ENCODE assay signal across 10 cellular contexts in the genomic region with DNA sequence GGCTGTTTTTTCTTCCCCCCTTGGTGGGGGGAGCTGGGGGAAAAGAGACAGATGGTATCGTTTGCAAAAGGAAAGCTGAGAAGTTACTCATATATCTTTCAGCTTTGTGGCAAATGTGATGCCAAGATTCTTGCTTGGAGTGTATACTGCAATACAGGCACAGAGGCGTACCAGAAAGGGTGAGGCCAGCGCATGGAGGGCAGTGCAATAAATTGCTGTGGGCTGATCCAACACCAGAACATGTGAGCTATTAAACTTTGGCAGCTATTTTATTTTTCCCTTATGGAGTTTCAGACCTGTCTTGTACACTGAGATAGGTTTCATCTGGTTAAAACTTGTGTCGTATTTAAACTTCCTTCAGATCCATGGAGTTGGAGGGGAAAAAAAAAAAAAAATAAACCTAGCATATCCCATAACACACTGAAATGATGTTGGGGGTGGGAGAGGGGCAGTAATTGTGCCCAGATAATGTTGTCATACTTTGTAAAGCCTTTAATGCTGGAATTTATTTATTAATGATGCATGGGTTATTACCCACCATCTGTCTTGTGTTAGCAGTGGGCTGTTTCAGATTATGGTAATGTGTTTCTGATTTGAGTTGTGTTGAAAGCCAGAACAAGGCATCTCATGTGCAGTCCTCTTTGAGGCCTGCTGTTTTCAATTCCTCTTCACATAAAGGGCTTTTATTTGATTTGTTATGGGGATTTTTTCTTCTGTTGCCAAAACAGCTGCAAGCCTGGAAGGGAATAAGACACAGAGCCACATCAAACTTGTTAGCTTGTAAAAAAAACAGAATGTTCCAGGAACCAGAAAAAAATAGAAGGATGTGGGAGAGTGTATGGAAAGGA.
DNase-seq lines count a peak whose midpoint lies in the region; ATAC-seq and TF ChIP-seq lines count a peak whose summit lies in the region.
"Had no signal": no experiment of that assay in that cellular context is flagged by ENCODE, and none has a peak within 500 bp of the region (broad histone marks: within the 10 kb centered on the region; RNA-seq: fewer than 3 reads in every experiment).

No MANE protein-coding gene starts in this region.

- no peaks in the 10 kb centered on the region for H3K36me3 ChIP-seq in sigmoid colon

- peak; percentile 72 for ATAC-seq in GM18868 (IDR thresholded peaks at IDR 0.05; ENCODE audit: unreplicated experiment)
- ATAC-seq in left ventricle myocardium superior, result peak; percentile 94
- ATAC-seq in stimulated activated naive CD8-positive, alpha-beta T cell treated with anti-CD3 and anti-CD28 coated beads, Interleukin-15, Interleukin-2, amounts not matched to agents 100 U/mL and 50 U/mL, for 24 hours, result no peak

- TF ChIP-seq CTCF in VCaP (conservative IDR thresholded peaks at IDR 0.05) (no peak), sigmoid colon (IDR thresholded peaks at IDR 0.05) (no peak)

- H3K4me3 ChIP-seq in sigmoid colon, result peak overlapping the region in 1 of 4 donors; percentile 6

- DNase-seq in left ventricle myocardium superior (peak; percentile 42), sigmoid colon (peak; percentile 91), erythroblast (lab: John Stamatoyannopoulos, UW) (no peak), dermis blood vessel endothelial cell (no peak), OCI-M2 (lab: John Stamatoyannopoulos, UW; ENCODE audit: unreplicated experiment) (no peak)
- DNase-seq in stimulated activated naive CD8-positive, alpha-beta T cell treated with anti-CD3 and anti-CD28 coated beads, Interleukin-15, Interleukin-2, amounts not matched to agents 100 U/mL and 50 U/mL, for 24 hours, result no peak
- DNase-seq: activated CD4-positive, alpha-beta T cell treated with anti-CD3 and anti-CD28 coated beads, Interleukin-2, amount 10 ng/mL, durations not matched to agents 24 days and 14 days; NCI-H2029 had no signal

- H3K4me1 ChIP-seq in sigmoid colon, result peaks cover 0 to 38% (median 33%) of the 10 kb centered on the region in 4 donors

- intact Hi-C loops in left ventricle myocardium superior (cut with micrococcal nuclease), result no loop called here
- intact Hi-C loops in sigmoid colon (cut with DNase I), result loop anchor here (1.0 to 10.0 kb wide), 8 partner anchors 101 to 1226 kb away; partner anchors contain the start of genes TLE1 and TLE4

- 52 to 58% methylated on average over 4 of the region's 4 CpGs for WGBS in sigmoid colon, 2 donors

- peak; percentile 47 to 92 (median 76) for TF ChIP-seq EP300 in sigmoid colon (IDR thresholded peaks at IDR 0.05)

- no peaks in the 10 kb centered on the region for H3K27me3 ChIP-seq in sigmoid colon

- TF ChIP-seq POLR2A in sigmoid colon (IDR thresholded peaks at IDR 0.05), result no peak
- no peak for TF ChIP-seq POLR2A in erythroblast (IDR thresholded peaks at IDR 0.05; ENCODE audit: low read length)

- H3K9me3 ChIP-seq in sigmoid colon, result peaks cover 0 to 5% (median 0%) of the 10 kb centered on the region in 4 donors

- H3K27ac ChIP-seq in VCaP, result peak overlapping the region; percentile 63
- H3K27ac ChIP-seq in sigmoid colon, result peak overlapping the region; percentile 69 to 80 (median 76)

Comparison
In these comparisons a context has a peak if more than half of its experiments do, and no peak if none do; other contexts are left out.
1. DNase-seq: peak in left ventricle myocardium superior (single experiment) and sigmoid colon (single experiment); none in erythroblast (0 of 2), dermis blood vessel endothelial cell (single experiment), OCI-M2 (single experiment) and stimulated activated naive CD8-positive, alpha-beta T cell treated with anti-CD3 and anti-CD28 coated beads, Interleukin-15, Interleukin-2, amounts not matched to agents 100 U/mL and 50 U/mL, for 24 hours (single experiment).